Comparison of ENCODE assay signal across 19 cellular contexts in the genomic region with DNA sequence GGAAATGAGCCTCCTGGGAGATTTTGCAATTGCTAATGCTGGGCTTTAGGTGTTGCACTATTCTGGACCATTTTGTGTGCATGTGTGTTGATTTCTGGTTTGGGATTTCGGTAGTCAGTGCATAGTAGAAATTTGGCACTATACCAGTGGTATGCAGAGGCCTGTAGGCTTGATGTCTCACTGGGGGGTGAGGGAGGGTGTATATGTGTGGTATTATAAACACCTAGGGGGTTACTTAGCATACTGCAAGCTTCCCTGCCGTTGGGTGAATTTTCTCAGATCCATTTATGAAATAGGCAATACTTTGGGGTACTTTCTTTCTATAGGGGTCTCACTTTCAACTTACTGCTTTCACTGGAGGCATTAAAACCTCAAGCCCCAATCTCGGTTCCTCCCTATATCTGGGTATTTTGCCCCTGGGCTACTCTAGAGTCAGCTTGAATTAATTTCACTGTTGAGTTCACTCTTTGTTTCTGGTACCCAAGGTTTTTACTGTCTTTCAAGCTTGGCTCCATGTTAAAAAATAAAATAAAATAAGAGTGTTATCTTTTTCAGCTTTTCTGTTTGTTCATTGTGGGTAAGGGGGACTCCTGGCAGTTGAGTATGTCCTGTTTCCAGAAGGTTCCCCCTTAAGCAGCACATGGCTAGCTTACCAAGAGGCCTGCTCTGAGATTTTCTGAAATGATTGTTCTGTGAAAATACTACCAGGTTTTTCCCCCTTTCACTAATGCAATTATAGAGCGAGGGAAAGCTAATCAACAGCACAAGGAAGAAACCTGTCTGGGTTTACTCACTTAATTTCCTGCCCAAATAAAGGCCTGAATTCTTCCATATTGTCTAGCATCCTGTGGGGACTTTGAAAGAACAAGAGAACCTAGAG. TPM values are rescaled to one million over a fixed set of nuclear protein-coding genes. Genes with fewer than 3 reads are reported as not detected.
A peak's percentile ranks its signal among the peaks of the same experiment; 100 is the strongest.
DNase-seq lines count a peak whose midpoint lies in the region; ATAC-seq and TF ChIP-seq lines count a peak whose summit lies in the region.
"Had no signal": no experiment of that assay in that cellular context is flagged by ENCODE, and none has a peak within 500 bp of the region (broad histone marks: within the 10 kb centered on the region; RNA-seq: fewer than 3 reads in every experiment).

No MANE protein-coding gene starts in this region.

- no peaks in the 10 kb centered on the region for H3K9me3 Mint-ChIP-seq in activated T-cell treated with anti-CD3 and anti-CD28 coated beads, Interleukin-2, amount 50 U/mL, for 24 hours
- H3K9me3 Mint-ChIP-seq: activated T-helper 2 cell treated with anti-CD3 and anti-CD28 coated beads, Interferon-gamma antibody, Interleukin-2, Interleukin-4, amounts not matched to agents 10 μg/mL and 5 μg/mL and 100 μg/mL, durations not matched to agents 14 hours and 24 hours and 36 hours had no signal

- intact Hi-C loops in vagina (cut with DNase I), result no loop called here

- H3K27me3 Mint-ChIP-seq in activated T-cell treated with anti-CD3 and anti-CD28 coated beads, Interleukin-2, amount 50 U/mL, for 24 hours, result no peaks in the 10 kb centered on the region

- no peaks in the 10 kb centered on the region for H3K9me3 ChIP-seq in SK-N-MC (ENCODE audit: low read depth, low read length)
- no peaks in the 10 kb centered on the region for H3K9me3 ChIP-seq in vagina
- H3K9me3 ChIP-seq in right atrium auricular region, result no peaks in the 10 kb centered on the region
- H3K9me3 ChIP-seq: Peyer's patch had no signal

- ATAC-seq in GM18868 (IDR thresholded peaks at IDR 0.05; ENCODE audit: unreplicated experiment) (peak; percentile 84), GM21528 (IDR thresholded peaks at IDR 0.05; ENCODE audit: low FRiP score, unreplicated experiment) (peak; percentile 74), HG03064 (IDR thresholded peaks at IDR 0.05; ENCODE audit: low read depth, unreplicated experiment) (peak; percentile 58)

- no peak overlapping the region for H3K9ac ChIP-seq in SK-N-MC (ENCODE audit: insufficient read length)

- TF ChIP-seq POLR2A in vagina (IDR thresholded peaks at IDR 0.05), result no peak

- H3K27ac Mint-ChIP-seq in activated T-cell treated with anti-CD3 and anti-CD28 coated beads, Interleukin-2, amount 50 U/mL, for 24 hours, result no peak overlapping the region
- H3K27ac Mint-ChIP-seq: activated T-helper 2 cell treated with anti-CD3 and anti-CD28 coated beads, Interferon-gamma antibody, Interleukin-2, Interleukin-4, amounts not matched to agents 10 μg/mL and 5 μg/mL and 100 μg/mL, durations not matched to agents 14 hours and 24 hours and 36 hours had no signal

- no peaks in the 10 kb centered on the region for H3K27me3 ChIP-seq in vagina
- no peaks in the 10 kb centered on the region for H3K27me3 ChIP-seq in right atrium auricular region
- H3K27me3 ChIP-seq: Peyer's patch had no signal

- H3K36me3 ChIP-seq in SK-N-MC (ENCODE audit: insufficient read depth, low read length) (no peaks in the 10 kb centered on the region), vagina (no peaks in the 10 kb centered on the region), right atrium auricular region (no peaks in the 10 kb centered on the region)
- H3K36me3 ChIP-seq: Peyer's patch had no signal

- no peaks in the 10 kb centered on the region for H3K4me1 Mint-ChIP-seq in activated T-cell treated with anti-CD3 and anti-CD28 coated beads, Interleukin-2, amount 50 U/mL, for 24 hours (ENCODE audit: low read depth)

- peaks cover 2% of the 10 kb centered on the region for H3K36me3 Mint-ChIP-seq in activated T-cell treated with anti-CD3 and anti-CD28 coated beads, Interleukin-2, amount 50 U/mL, for 24 hours (ENCODE audit: low read depth)

- TF ChIP-seq CTCF in vagina (IDR thresholded peaks at IDR 0.05) (no peak), right atrium auricular region (IDR thresholded peaks at IDR 0.05) (no peak)

- DNase-seq in SK-N-MC (ENCODE audit: low read depth, low spot score) (peak; percentile 18), vagina (ENCODE audit: extremely low spot score in 2 of 2) (no peak), right atrium auricular region (ENCODE audit: low spot score) (no peak), activated gamma-delta T cell (lab: John Stamatoyannopoulos, UW) (no peak)
- no peak for DNase-seq in activated T-cell treated with anti-CD3 and anti-CD28 coated beads, Interleukin-2, amount 50 U/mL, for 24 hours
- DNase-seq: AML-193; caudate nucleus; effector memory CD4-positive, alpha-beta T cell; hippocampal formation; NCI-H187 treated with DMSO at 0.1 percent for 48 hours; NCI-H524; Peyer's patch; stimulated activated CD4-positive, alpha-beta T cell treated with anti-CD3 and anti-CD28 coated beads, Interleukin-1b, Interleukin-23, amount 100 ng/mL, for 48 hours; SW 1271 had no signal

- H3K4me3 Mint-ChIP-seq in activated T-cell treated with anti-CD3 and anti-CD28 coated beads, Interleukin-2, amount 50 U/mL, for 24 hours, result no peak overlapping the region

- H3K27ac ChIP-seq in SK-N-MC, result peak overlapping the region; percentile 69
- H3K27ac ChIP-seq in vagina, result no peak overlapping the region
- no peak overlapping the region for H3K27ac ChIP-seq in right atrium auricular region
- H3K27ac ChIP-seq: Peyer's patch, VCaP had no signal

- H3K4me3 ChIP-seq in SK-N-MC, result peak overlapping the region; percentile 42
- no peak overlapping the region for H3K4me3 ChIP-seq in vagina
- no peak overlapping the region for H3K4me3 ChIP-seq in right atrium auricular region
- H3K4me3 ChIP-seq: Peyer's patch had no signal

- peaks cover 11% of the 10 kb centered on the region for H3K4me1 ChIP-seq in vagina
- H3K4me1 ChIP-seq in right atrium auricular region, result peaks cover 0 to 7% of the 10 kb centered on the region in 2 donors

RNA-seq across cellular contexts. Expression of a gene that starts 45.8 kb away (rescaled TPM):
- 48.1 TPM for total RNA-seq in vagina
- total RNA-seq in right atrium auricular region, result 10 to 100 TPM; 13.0 to 24.0 TPM
